Comparison of ENCODE assay signal across 8 cellular contexts in the genomic region with DNA sequence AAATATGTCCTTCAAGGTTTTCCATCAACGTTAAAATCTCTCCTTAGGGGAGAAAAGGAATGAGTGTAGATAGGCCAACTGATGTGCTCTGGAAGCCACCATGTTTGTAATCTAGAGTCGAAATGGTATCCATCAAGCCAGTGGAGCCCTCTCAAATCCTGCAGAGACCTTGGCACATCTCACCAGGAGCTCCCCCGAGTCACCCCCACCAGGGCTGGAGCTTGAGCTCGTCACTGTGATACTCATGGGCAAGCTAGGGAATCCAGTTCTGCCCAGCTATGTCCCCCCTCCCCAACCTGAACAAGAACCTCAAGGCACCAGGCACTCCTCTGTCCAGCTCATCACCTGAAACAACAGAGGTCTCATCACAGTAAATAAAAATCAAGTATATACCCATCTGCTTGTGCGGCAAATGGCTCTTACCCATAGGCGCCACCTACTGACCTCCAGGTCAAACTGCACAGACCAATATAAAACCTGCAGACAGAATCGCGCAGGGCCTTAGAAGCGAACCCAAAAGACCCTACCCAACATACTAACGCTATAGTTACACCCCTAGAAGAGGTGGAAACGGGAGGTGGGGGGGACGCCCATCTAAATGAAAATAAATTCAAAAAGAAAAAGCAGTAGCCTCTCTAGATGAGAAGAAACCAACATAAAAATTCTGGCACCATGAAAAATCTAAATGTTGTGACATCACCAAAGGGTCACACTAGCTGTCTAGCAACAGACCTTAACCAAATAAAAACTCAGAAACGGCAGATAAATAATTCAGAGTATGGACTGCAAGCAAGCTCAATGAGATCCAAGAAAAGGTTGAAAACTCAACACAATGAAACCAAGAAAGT.
A peak's percentile ranks its signal among the peaks of the same experiment; 100 is the strongest.
DNase-seq lines count a peak whose midpoint lies in the region; ATAC-seq and TF ChIP-seq lines count a peak whose summit lies in the region.

No MANE protein-coding gene starts in this region.

- H3K4me1 Mint-ChIP-seq in progenitor cell of endocrine pancreas (ENCODE audit: low read depth): no peaks in the 10 kb centered on the region

- DNase-seq in GM10266 (ENCODE audit: extremely low spot score) (peak; percentile 39), H7 (peak; percentile 72), NCI-H82 (lab: John Stamatoyannopoulos, UW) (peak; percentile 64), dermis blood vessel endothelial cell (peak; percentile 70), progenitor cell of endocrine pancreas (ENCODE audit: low spot score, unreplicated experiment) (no peak), NCI-H187 treated with DMSO at 0.1 percent for 48 hours (lab: John Stamatoyannopoulos, UW) (no peak)

- H3K4me3 ChIP-seq in H7 (ENCODE audit: insufficient read depth, low read depth, low read length): no peak overlapping the region

- H3K4me3 Mint-ChIP-seq in progenitor cell of endocrine pancreas (ENCODE audit: low read depth): no peak overlapping the region

- no peaks in the 10 kb centered on the region for H3K27me3 ChIP-seq in H7 (ENCODE audit: control insufficient read depth, insufficient read depth, low read length)

- peaks cover 8% of the 10 kb centered on the region for H3K36me3 Mint-ChIP-seq in progenitor cell of endocrine pancreas (ENCODE audit: insufficient read depth)

- H3K27me3 Mint-ChIP-seq in progenitor cell of endocrine pancreas: no peaks in the 10 kb centered on the region

- H3K36me3 ChIP-seq in H7 (replicated peaks; ENCODE audit: control insufficient read depth, insufficient read depth, low read length): no peaks in the 10 kb centered on the region

- TF ChIP-seq CTCF in GM10266 (IDR thresholded peaks at IDR 0.05; ENCODE audit: control insufficient read depth, insufficient read depth, low read depth, missing control alignments) (peak; percentile 38), progenitor cell of endocrine pancreas (IDR thresholded peaks at IDR 0.05; ENCODE audit: unreplicated experiment) (peak; percentile 48)

- H3K27ac Mint-ChIP-seq in progenitor cell of endocrine pancreas: no peak overlapping the region

- ATAC-seq in HG02840 (IDR thresholded peaks at IDR 0.05; ENCODE audit: low FRiP score, unreplicated experiment) (no peak), HG02610 (IDR thresholded peaks at IDR 0.05; ENCODE audit: unreplicated experiment) (no peak)

- peaks cover 20% of the 10 kb centered on the region for H3K9me3 Mint-ChIP-seq in progenitor cell of endocrine pancreas (ENCODE audit: low read depth)

Comparison
In these comparisons a context has a peak if more than half of its experiments do, and no peak if none do; other contexts are left out.
1. DNase-seq: peak in GM10266 (single experiment), H7 (single experiment), NCI-H82 (single experiment) and dermis blood vessel endothelial cell (single experiment); none in progenitor cell of endocrine pancreas (single experiment) and NCI-H187 treated with DMSO at 0.1 percent for 48 hours (single experiment).